ENCODE assay signal across 22 cellular contexts in the genomic region with DNA sequence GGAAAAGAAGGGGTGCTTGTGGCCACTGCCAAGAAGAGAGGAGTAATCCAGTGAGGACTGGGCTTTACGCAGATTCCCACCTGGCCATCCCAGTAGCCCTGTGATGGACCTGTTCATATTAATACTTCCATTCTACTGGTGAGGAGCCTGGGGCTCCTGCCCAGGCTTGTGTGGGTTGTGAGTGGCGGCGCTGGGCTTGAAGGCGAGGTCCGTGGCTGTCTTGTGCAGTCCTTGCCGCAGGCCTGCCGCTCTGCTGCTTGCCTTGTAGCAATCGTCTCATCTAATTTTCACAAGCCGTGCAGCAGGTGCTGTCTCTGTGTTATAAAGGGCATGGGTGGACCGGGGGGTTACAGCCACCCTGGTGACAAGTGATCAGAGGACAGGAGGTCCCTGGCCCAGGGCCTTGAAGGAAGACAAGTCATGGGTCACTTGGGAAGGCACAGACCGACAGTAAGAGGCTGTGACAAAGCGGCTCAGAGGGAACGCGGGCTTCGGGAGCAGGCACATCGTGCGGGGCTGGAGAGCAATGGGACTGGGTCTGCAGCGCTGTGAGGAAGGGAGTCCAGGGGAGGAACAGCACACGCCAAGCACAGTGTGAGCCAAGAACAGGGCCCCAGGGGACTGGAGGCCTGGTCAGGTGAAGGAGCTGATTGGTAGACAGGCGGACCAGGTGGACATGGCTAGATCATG. TPM values are rescaled to one million over a fixed set of nuclear protein-coding genes. Genes with fewer than 3 reads are reported as not detected.
"Had no signal": no experiment of that assay in that cellular context is flagged by ENCODE, and none has a peak within 500 bp of the region (broad histone marks: within the 10 kb centered on the region; RNA-seq: fewer than 3 reads in every experiment).

No MANE protein-coding gene starts in this region.

- H3K4me1 ChIP-seq: prostate gland, right atrium auricular region, suprapubic skin had no signal

- H3K9me3 Mint-ChIP-seq: dendritic cell treated with granulocyte-macrophage colony-stimulating factor and Interleukin-4, amounts not matched to agents 40 ng/mL and 50 ng/mL, for 4 days had no signal

- H3K27ac ChIP-seq: cardiac muscle cell, prostate gland, right atrium auricular region, VCaP had no signal

- H3K4me3 Mint-ChIP-seq: dendritic cell treated with granulocyte-macrophage colony-stimulating factor and Interleukin-4, amounts not matched to agents 40 ng/mL and 50 ng/mL, for 4 days; mesothelial cell of epicardium; nephron; T-helper 17 cell had no signal

- DNase-seq: activated CD4-positive, alpha-beta T cell treated with anti-CD3 and anti-CD28 coated beads, Interleukin-2, amount 50 U/mL, for 1 hour; activated CD4-positive, CD25-positive, alpha-beta regulatory T cell treated with anti-CD3 and anti-CD28 coated beads, Interleukin-2, amount 50 U/mL, for 72 hours; activated CD8-positive, alpha-beta memory T cell treated with anti-CD3 and anti-CD28 coated beads, Interleukin-2, amount 50 U/mL, for 48 hours; activated gamma-delta T cell treated with Interleukin-2 at 50 U/mL for 16 hours; amniotic stem cell; effector memory CD4-positive, alpha-beta T cell; foreskin fibroblast; left cardiac atrium; stimulated activated CD4-positive, alpha-beta T cell treated with anti-CD3 and anti-CD28 coated beads, Interleukin-2, amount 100 ng/mL, for 24 hours; stimulated activated naive CD4-positive, alpha-beta T cell treated with Interleukin-2 at 50 U/mL for 16 hours; T-helper 17 cell had no signal

- H3K27ac Mint-ChIP-seq: dendritic cell treated with granulocyte-macrophage colony-stimulating factor and Interleukin-4, amounts not matched to agents 40 ng/mL and 50 ng/mL, for 4 days; mesothelial cell of epicardium; nephron; T-helper 17 cell had no signal

- H3K36me3 Mint-ChIP-seq: activated naive CD4-positive, alpha-beta T cell treated with anti-CD3 and anti-CD28 coated beads, Interleukin-2, amount 50 U/mL, for 72 hours; mesothelial cell of epicardium had no signal

- H3K79me2 ChIP-seq: hepatocyte had no signal

- H3K4me3 ChIP-seq: cardiac muscle cell, hepatocyte, prostate gland, right atrium auricular region, suprapubic skin had no signal

- ATAC-seq: activated naive CD4-positive, alpha-beta T cell treated with anti-CD3 and anti-CD28 coated beads, Interleukin-2, amount 50 U/mL, for 72 hours; T-helper 17 cell had no signal

- H3K36me3 ChIP-seq: cardiac muscle cell, prostate gland, right atrium auricular region, suprapubic skin had no signal

- H3K27me3 ChIP-seq: cardiac muscle cell, hepatocyte, right atrium auricular region had no signal

- H3K4me2 ChIP-seq: hepatocyte had no signal

- H3K9me3 ChIP-seq: prostate gland, right atrium auricular region, suprapubic skin had no signal

- H3K4me1 Mint-ChIP-seq: nephron had no signal

RNA-seq across cellular contexts. Expression of a gene that starts 7.3 kb away (rescaled TPM):
- total RNA-seq: T-helper 17 cell had no signal
- polyA plus RNA-seq: cardiac muscle cell had no signal

RNA-seq across cellular contexts. Expression of a gene that starts 58.7 kb away (rescaled TPM):
- total RNA-seq: activated naive CD4-positive, alpha-beta T cell treated with anti-CD3 and anti-CD28 coated beads, Interleukin-2, amount 50 U/mL, for 72 hours; chondrocyte; T-helper 17 cell had no signal
- polyA plus RNA-seq: cardiac muscle cell had no signal
